10 cellular contexts compared by ENCODE assay signal in genomic region chr3:8739757-8740508, GRCh38. TPM values are rescaled to one million over a fixed set of nuclear protein-coding genes. Genes with fewer than 3 reads are reported as not detected.
DNase-seq lines count a peak whose midpoint lies in the region; ATAC-seq, FAIRE-seq and TF ChIP-seq lines count a peak whose summit lies in the region.
"Had no signal": no experiment of that assay in that cellular context is flagged by ENCODE, and none has a peak within 500 bp of the region (broad histone marks: within the 10 kb centered on the region; RNA-seq: fewer than 3 reads in every experiment).

No MANE protein-coding gene starts in this region.

- no peak for TF ChIP-seq CTCF in astrocyte (IDR thresholded peaks at IDR 0.05; ENCODE audit: insufficient read depth, low read depth, low read length)
- TF ChIP-seq CTCF in neural progenitor cell (IDR thresholded peaks at IDR 0.05) = no peak

- H3K4me2 ChIP-seq in astrocyte (ENCODE audit: low read length) (peak overlapping the region; percentile 81), neural progenitor cell (no peak overlapping the region)

- H3K9me3 Mint-ChIP-seq in astrocyte (ENCODE audit: unreplicated experiment) (no peaks in the 10 kb centered on the region), neural progenitor cell (no peaks in the 10 kb centered on the region)

- no peaks in the 10 kb centered on the region for H3K36me3 Mint-ChIP-seq in astrocyte (ENCODE audit: low read depth, unreplicated experiment)
- H3K36me3 Mint-ChIP-seq in neural progenitor cell = no peaks in the 10 kb centered on the region

- H4K20me1 ChIP-seq in astrocyte (ENCODE audit: insufficient read depth, low read length) (no peaks in the 10 kb centered on the region), neural progenitor cell (ENCODE audit: low read depth) (no peaks in the 10 kb centered on the region)

- H3K36me3 ChIP-seq in astrocyte (ENCODE audit: insufficient read depth, low read length) = no peaks in the 10 kb centered on the region
- H3K36me3 ChIP-seq in neural progenitor cell = no peaks in the 10 kb centered on the region

- H3K27me3 Mint-ChIP-seq in astrocyte (ENCODE audit: low read depth, unreplicated experiment) (peaks cover 6% of the 10 kb centered on the region), neural progenitor cell (ENCODE audit: insufficient read depth, low read depth) (peaks cover 4% of the 10 kb centered on the region)

- no peak overlapping the region for H2AFZ ChIP-seq in astrocyte (ENCODE audit: low read depth, low read length)
- H2AFZ ChIP-seq in neural progenitor cell (replicated peaks) = no peak overlapping the region

- DNase-seq in GM04503 (ENCODE audit: low read depth) = peak; percentile 36
- peak; percentile 66 for DNase-seq in astrocyte (ENCODE audit: low read depth)
- DNase-seq in myocyte (ENCODE audit: low read depth) = peak; percentile 84
- no peak for DNase-seq in activated CD4-positive, CD25-positive, alpha-beta regulatory T cell (lab: John Stamatoyannopoulos, UW)
- DNase-seq in neural progenitor cell (ENCODE audit: low spot score) = no peak
- no peak for DNase-seq in NCI-H2196 treated with DMSO at 0.1 percent for 48 hours (lab: John Stamatoyannopoulos, UW; ENCODE audit: unreplicated experiment)
- DNase-seq: NCI-H187 treated with DMSO at 0.1 percent for 48 hours had no signal

- H3K27ac Mint-ChIP-seq in astrocyte (ENCODE audit: unreplicated experiment) = peak overlapping the region; percentile 8
- no peak overlapping the region for H3K27ac Mint-ChIP-seq in neural progenitor cell

- H3K9me3 ChIP-seq in astrocyte (ENCODE audit: insufficient read depth, low read depth, low read length) (no peaks in the 10 kb centered on the region), neural progenitor cell (ENCODE audit: low read depth) (no peaks in the 10 kb centered on the region)

- H3F3A ChIP-seq in neural progenitor cell (ENCODE audit: low read depth) = no peaks in the 10 kb centered on the region

- peak; percentile 72 for ATAC-seq in HG03196 (IDR thresholded peaks at IDR 0.05; ENCODE audit: unreplicated experiment)
- no peak for ATAC-seq in GM21447 (IDR thresholded peaks at IDR 0.05; ENCODE audit: unreplicated experiment)

- no peaks in the 10 kb centered on the region for H3K79me2 ChIP-seq in astrocyte (ENCODE audit: insufficient read depth, low read length)
- no peaks in the 10 kb centered on the region for H3K79me2 ChIP-seq in neural progenitor cell (ENCODE audit: low read depth)

- H3K4me1 Mint-ChIP-seq in astrocyte (ENCODE audit: low read depth, unreplicated experiment) = peaks cover 31% of the 10 kb centered on the region
- peaks cover 38% of the 10 kb centered on the region for H3K4me1 Mint-ChIP-seq in neural progenitor cell

- H3K4me1 ChIP-seq in astrocyte (ENCODE audit: insufficient read depth, low read length) (peaks cover 37% of the 10 kb centered on the region), neural progenitor cell (peaks cover 19% of the 10 kb centered on the region)

- peak; percentile 91 for FAIRE-seq in astrocyte (lab: Jason Lieb, UNC)

- H3K27me3 ChIP-seq in astrocyte (ENCODE audit: insufficient read depth, low read length) (no peaks in the 10 kb centered on the region), neural progenitor cell (no peaks in the 10 kb centered on the region)

- peak overlapping the region; percentile 39 for H3K27ac ChIP-seq in astrocyte (ENCODE audit: low read depth, low read length)
- no peak overlapping the region for H3K27ac ChIP-seq in neural progenitor cell
- H3K27ac ChIP-seq: skin epidermis had no signal

- no peak overlapping the region for H3K9ac ChIP-seq in astrocyte (ENCODE audit: low read length)
- H3K9ac ChIP-seq in neural progenitor cell = no peak overlapping the region

- H3K4me3 ChIP-seq in astrocyte (ENCODE audit: insufficient read depth, low read depth, low read length) (no peak overlapping the region), neural progenitor cell (no peak overlapping the region)
- H3K4me3 ChIP-seq: skin epidermis had no signal

- H3K4me3 Mint-ChIP-seq in astrocyte (ENCODE audit: unreplicated experiment) (peak overlapping the region; percentile 34), neural progenitor cell (no peak overlapping the region)

RNA-seq across cellular contexts. Expression of gene CAV3, which starts 6.3 kb away (rescaled TPM):
- total RNA-seq in astrocyte = not detected in 2 replicates
- total RNA-seq in myocyte = 90.5 and 133 TPM in 2 replicates
- 114 TPM for polyA plus RNA-seq in myocyte (2012)
- total RNA-seq in neural progenitor cell (ENCODE audit: low replicate concordance) = not detected in 2 replicates

RNA-seq across cellular contexts. Expression of gene OXTR, which starts 29.5 kb away (rescaled TPM):
- total RNA-seq in astrocyte (2.2 and 3.0 TPM in 2 replicates), myocyte (4.7 and 5.1 TPM in 2 replicates), neural progenitor cell (ENCODE audit: low replicate concordance) (2.0 and 3.9 TPM in 2 replicates)
- 15.0 TPM for polyA plus RNA-seq in myocyte (2012)

Comparison
In these comparisons a context has a peak if more than half of its experiments do, and no peak if none do; other contexts are left out.
1. DNase-seq: peak in GM04503 (single experiment), astrocyte (single experiment) and myocyte (single experiment); none in activated CD4-positive, CD25-positive, alpha-beta regulatory T cell (0 of 4), neural progenitor cell (single experiment) and NCI-H2196 treated with DMSO at 0.1 percent for 48 hours (single experiment).
2. RNA of gene CAV3, which starts 6.3 kb away (total RNA-seq): 90.5 to 133 TPM in myocyte; not detected in astrocyte and not detected in neural progenitor cell; every median in the first group is over 10 times any median in the second.